In the genomic region with DNA sequence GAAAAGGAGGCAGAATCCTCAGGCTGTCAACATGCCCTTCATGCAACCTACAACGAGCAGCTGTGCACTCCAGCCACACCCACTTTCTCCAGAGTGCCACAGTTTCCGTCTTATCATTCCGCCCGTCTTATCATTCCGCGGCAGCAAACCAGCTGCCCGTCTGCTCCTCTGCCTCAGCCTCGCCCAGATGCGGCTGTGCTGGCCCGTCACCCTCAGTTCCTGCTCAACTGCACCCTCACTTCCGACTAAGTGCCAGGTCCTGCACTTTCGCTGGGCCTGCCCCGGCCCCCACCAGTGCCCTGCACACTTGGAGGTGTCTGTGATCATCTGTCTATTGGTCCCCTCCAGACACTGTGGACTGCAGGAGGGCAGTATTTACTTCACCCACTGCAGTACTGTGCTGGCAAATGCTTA, we compare ENCODE assay signal across 8 cellular contexts. TPM values are rescaled to one million over a fixed set of nuclear protein-coding genes. Genes with fewer than 3 reads are reported as not detected.
DNase-seq lines count a peak whose midpoint lies in the region; ATAC-seq and TF ChIP-seq lines count a peak whose summit lies in the region.

No MANE protein-coding gene starts in this region.

- H3K4me3 Mint-ChIP-seq in CD8-positive, alpha-beta T cell, result peak overlapping the region; percentile 78
- peak overlapping the region; percentile 72 for H3K4me3 Mint-ChIP-seq in memory B cell

- peak; percentile 81 for ATAC-seq in CD8-positive, alpha-beta T cell
- ATAC-seq in memory B cell (ENCODE audit: low read depth) (peak; percentile 77), HG03439 (IDR thresholded peaks at IDR 0.05; ENCODE audit: unreplicated experiment) (no peak)

- H3K9me3 ChIP-seq in CD8-positive, alpha-beta T cell (ENCODE audit: low read length), result no peaks in the 10 kb centered on the region

- H3K36me3 Mint-ChIP-seq in CD8-positive, alpha-beta T cell, result no peaks in the 10 kb centered on the region
- H3K36me3 Mint-ChIP-seq in memory B cell, result peaks cover 6% of the 10 kb centered on the region

- H3K4me1 Mint-ChIP-seq in CD8-positive, alpha-beta T cell (ENCODE audit: low read depth), result peaks cover 27% of the 10 kb centered on the region
- peaks cover 52% of the 10 kb centered on the region for H3K4me1 Mint-ChIP-seq in memory B cell

- H3K36me3 ChIP-seq in CD8-positive, alpha-beta T cell (ENCODE audit: insufficient read depth, low read length), result no peaks in the 10 kb centered on the region

- peak in 6 of 7 experiments; percentile 15 to 67 (median 40) for DNase-seq in CD8-positive, alpha-beta T cell
- DNase-seq in RWPE1 (ENCODE audit: low spot score) (no peak), memory B cell (ENCODE audit: low spot score in 2 of 2) (peak in 1 of 2 donors; percentile 43), GM10248 (ENCODE audit: extremely low spot score) (no peak), NCI-H1105 treated with DMSO at 0.1 percent for 48 hours (lab: John Stamatoyannopoulos, UW) (no peak), kidney glomerular epithelial cell (lab: John Stamatoyannopoulos, UW) (no peak)
- DNase-seq in activated naive CD4-positive, alpha-beta T cell treated with anti-CD3 and anti-CD28 coated beads, Interleukin-2, amount 50 U/mL, for 16 hours, result peak; percentile 28

- TF ChIP-seq CTCF in CD8-positive, alpha-beta T cell (IDR thresholded peaks at IDR 0.05), result no peak
- TF ChIP-seq CTCF in RWPE1 (conservative IDR thresholded peaks at IDR 0.05; ENCODE audit: low read depth) (no peak), GM10248 (IDR thresholded peaks at IDR 0.05; ENCODE audit: control extremely low read depth, extremely low read depth, low read depth, missing control alignments) (no peak)

- CTCF ChIA-PET in CD8-positive, alpha-beta T cell (lab: Charles Lee), result interaction anchor here (1.1 kb wide), 1 partner anchor 239 kb away, joined by 3 read pairs; no protein-coding TSS in a partner anchor
- CTCF ChIA-PET in RWPE1 (lab: Yijun Ruan, JAX) (no interaction called here), GM10248 (lab: Yijun Ruan, JAX) (interaction anchor here (1.2 kb wide), 1 partner anchor 238 kb away, joined by 3 read pairs; no protein-coding TSS in a partner anchor)

- intact Hi-C loops in CD8-positive, alpha-beta T cell (cut with DNase I, micrococcal nuclease), result no loop called here

- peak overlapping the region; percentile 84 for H3K27ac Mint-ChIP-seq in CD8-positive, alpha-beta T cell
- peak overlapping the region; percentile 78 for H3K27ac Mint-ChIP-seq in memory B cell

- no peak overlapping the region for H3K27ac ChIP-seq in CD8-positive, alpha-beta T cell (ENCODE audit: low read depth, low read length)
- peak overlapping the region; percentile 73 for H3K27ac ChIP-seq in RWPE1

- POLR2A ChIA-PET in CD8-positive, alpha-beta T cell (lab: Charles Lee), result no interaction called here
- POLR2A ChIA-PET in RWPE1 (lab: Yijun Ruan, JAX; ENCODE audit: low non-redundant PET) (no interaction called here), GM10248 (lab: Yijun Ruan, JAX) (no interaction called here)

- no peaks in the 10 kb centered on the region for H3K9me3 Mint-ChIP-seq in CD8-positive, alpha-beta T cell
- H3K9me3 Mint-ChIP-seq in memory B cell, result peaks cover 1% of the 10 kb centered on the region

- H3K4me1 ChIP-seq in CD8-positive, alpha-beta T cell (ENCODE audit: insufficient read depth, low read length), result peaks cover 19% of the 10 kb centered on the region

- H3K27me3 Mint-ChIP-seq in CD8-positive, alpha-beta T cell (ENCODE audit: low read depth), result no peaks in the 10 kb centered on the region
- H3K27me3 Mint-ChIP-seq in memory B cell, result no peaks in the 10 kb centered on the region

- no peaks in the 10 kb centered on the region for H3K27me3 ChIP-seq in CD8-positive, alpha-beta T cell (ENCODE audit: insufficient read depth, low read length)

- peak overlapping the region; percentile 23 for H3K4me3 ChIP-seq in CD8-positive, alpha-beta T cell (ENCODE audit: low read depth, low read length)

RNA-seq across cellular contexts. Expression of a gene that starts 43.7 kb away (rescaled TPM):
- total RNA-seq in CD8-positive, alpha-beta T cell, result 10 to 100 TPM in 1 of 2 experiments, 1 to 10 TPM in 1; 7.0 to 11.7 TPM

Comparison
In these comparisons a context has a peak if more than half of its experiments do, and no peak if none do; other contexts are left out.
1. DNase-seq: peak in CD8-positive, alpha-beta T cell (6 of 7) and activated naive CD4-positive, alpha-beta T cell treated with anti-CD3 and anti-CD28 coated beads, Interleukin-2, amount 50 U/mL, for 16 hours (single experiment); none in RWPE1 (single experiment), GM10248 (single experiment), NCI-H1105 treated with DMSO at 0.1 percent for 48 hours (single experiment) and kidney glomerular epithelial cell (single experiment).